In the genomic region with DNA sequence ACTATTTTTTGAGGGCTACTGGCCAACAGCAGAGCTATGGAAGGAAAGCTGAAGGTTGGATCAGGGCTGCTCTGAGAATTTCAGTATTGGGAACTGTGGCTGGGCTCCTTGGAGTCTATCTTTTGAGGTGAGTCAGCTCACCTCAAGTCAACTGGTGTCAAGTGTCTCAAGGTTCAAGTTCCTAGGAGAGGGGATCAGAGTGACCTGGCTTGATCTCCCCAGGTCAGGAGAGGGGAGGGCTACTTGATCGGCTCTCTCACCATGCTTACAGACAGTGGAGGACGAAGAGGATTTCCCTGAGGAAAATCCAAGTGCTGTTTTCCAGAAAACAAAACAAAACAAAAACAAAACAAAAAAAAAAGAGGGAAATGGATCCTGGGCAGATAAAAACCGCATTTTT, we compare ENCODE assay signal across 8 cellular contexts.
"Had no signal": no experiment of that assay in that cellular context is flagged by ENCODE, and none has a peak within 500 bp of the region (broad histone marks: within the 10 kb centered on the region; RNA-seq: fewer than 3 reads in every experiment).

No MANE protein-coding gene starts in this region.

- DNase-seq: GM23248, HFFc6, IMR-90, KG1 had no signal

- H3K4me3 Mint-ChIP-seq: HFFc6 had no signal

- H3K27ac ChIP-seq: GM23248, HL-60 had no signal

- ATAC-seq: HCT116, K562 had no signal

- H3K4me3 ChIP-seq: GM23248, HAP-1, K562 had no signal

- H3K9me3 ChIP-seq: HAP-1 had no signal

- H3K27ac Mint-ChIP-seq: HFFc6 had no signal

- H2AFZ ChIP-seq: GM23248 had no signal
